In the genomic region with DNA sequence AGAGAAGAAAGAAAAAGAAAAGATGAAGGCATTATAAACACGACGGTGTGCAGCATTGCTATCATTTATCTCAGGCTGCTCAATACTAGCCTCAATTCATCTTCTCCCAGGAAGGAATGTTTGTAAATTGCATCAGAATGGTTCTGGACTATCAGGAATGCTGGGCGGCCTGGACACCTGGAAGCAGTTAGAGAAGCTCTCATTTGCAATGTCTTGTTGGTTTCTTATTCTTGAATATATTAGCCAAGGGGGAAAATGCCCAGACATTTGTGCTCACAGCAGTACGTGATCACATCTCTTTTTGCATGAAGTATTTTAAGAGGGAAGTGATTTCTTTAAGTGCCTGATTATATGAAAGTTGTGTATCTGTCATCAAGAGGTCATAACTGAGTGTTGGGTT, we compare ENCODE assay signal across 18 cellular contexts.
DNase-seq lines count a peak whose midpoint lies in the region; ATAC-seq and TF ChIP-seq lines count a peak whose summit lies in the region.
"Had no signal": no experiment of that assay in that cellular context is flagged by ENCODE, and none has a peak within 500 bp of the region (broad histone marks: within the 10 kb centered on the region; RNA-seq: fewer than 3 reads in every experiment).

No MANE protein-coding gene starts in this region.

- no peak overlapping the region for H3K14ac ChIP-seq in trophoblast cell (ENCODE audit: low read length)

- no peaks in the 10 kb centered on the region for H3K36me3 ChIP-seq in BJ (ENCODE audit: control insufficient read depth, insufficient read depth, low read length)
- H3K36me3 ChIP-seq in trophoblast cell (ENCODE audit: control insufficient read depth in 1 of 2, insufficient read depth in 2 of 2, low read length in 2 of 2): no peaks in the 10 kb centered on the region
- H3K36me3 ChIP-seq in stomach: no peaks in the 10 kb centered on the region

- intact Hi-C loops in stomach (cut with DNase I; ENCODE audit: low total_unique reads): no loop called here

- no peak overlapping the region for H3K4me2 ChIP-seq in trophoblast cell (ENCODE audit: low read length)

- no peaks in the 10 kb centered on the region for H3K4me1 ChIP-seq in trophoblast cell (ENCODE audit: control insufficient read depth in 1 of 2, insufficient read depth in 2 of 2, low read length in 2 of 2)
- peaks cover 3 to 9% (median 7%) of the 10 kb centered on the region in 4 donors for H3K4me1 ChIP-seq in stomach

- no peak overlapping the region for H2BK5ac ChIP-seq in trophoblast cell (ENCODE audit: low read depth, low read length, poor library complexity)

- H2BK120ac ChIP-seq in trophoblast cell (ENCODE audit: insufficient read depth, low read length, poor library complexity): no peak overlapping the region

- no peak overlapping the region for H4K91ac ChIP-seq in trophoblast cell (ENCODE audit: low read depth, low read length)

- H2BK12ac ChIP-seq in trophoblast cell (ENCODE audit: low read length): no peak overlapping the region

- TF ChIP-seq CTCF in BJ (IDR thresholded peaks at IDR 0.05; ENCODE audit: insufficient read depth, low read depth, low read length) (no peak), HFF-Myc (IDR thresholded peaks at IDR 0.05; ENCODE audit: low read depth, low read length, missing control alignments) (no peak), fibroblast of mammary gland (conservative IDR thresholded peaks at IDR 0.05; ENCODE audit: control insufficient read depth, insufficient read depth, low read depth, low read length) (no peak), stomach (IDR thresholded peaks at IDR 0.05) (no peak)

- POLR2A ChIA-PET in BJ (lab: Charles Lee): no interaction called here

- no peak for ATAC-seq in HG02885 (IDR thresholded peaks at IDR 0.05; ENCODE audit: poor library complexity, unreplicated experiment)
- ATAC-seq: GM12878, PC-3 had no signal

- CTCF ChIA-PET in BJ (lab: Yijun Ruan, JAX): no interaction called here

- no peak overlapping the region for H3K23ac ChIP-seq in trophoblast cell (ENCODE audit: low read length)

- DNase-seq in BJ (ENCODE audit: low read depth) (peak; percentile 55), HFF-Myc (ENCODE audit: extremely low read depth, low read depth) (peak; percentile 83), fibroblast of mammary gland (ENCODE audit: low read depth) (peak; percentile 36), trophoblast cell (peak; percentile 39 to 83), stomach (no peak)
- DNase-seq in activated CD8-positive, alpha-beta memory T cell treated with anti-CD3 and anti-CD28 coated beads, Interleukin-2, amount 50 U/mL, for 4 hours: no peak
- DNase-seq: DMS79 treated with DMSO at 0.1 percent for 48 hours, NCI-H1048, NCI-H1436 treated with DMSO at 0.1 percent for 48 hours, NCI-H2029, NCI-H345, NCI-H524 treated with DMSO at 0.1 percent for 48 hours, PC-3, RPMI8226, SHP77 treated with DMSO at 0.1 percent for 48 hours had no signal

- H4K12ac ChIP-seq in trophoblast cell (ENCODE audit: low read depth, low read length): no peak overlapping the region

- no peak overlapping the region for H3K4ac ChIP-seq in trophoblast cell (ENCODE audit: low read depth, low read length)

- TF ChIP-seq EP300 in stomach (IDR thresholded peaks at IDR 0.05): no peak

- H3K27me3 ChIP-seq in BJ (ENCODE audit: control insufficient read depth, insufficient read depth, low read length) (no peaks in the 10 kb centered on the region), trophoblast cell (ENCODE audit: insufficient read depth, low read length) (no peaks in the 10 kb centered on the region), stomach (no peaks in the 10 kb centered on the region)

- H3K27ac ChIP-seq in trophoblast cell (ENCODE audit: low read depth, low read length): no peak overlapping the region
- H3K27ac ChIP-seq in stomach: no peak overlapping the region
- H3K27ac ChIP-seq: HL-60 had no signal

- H3K79me1 ChIP-seq in trophoblast cell (ENCODE audit: low read length): no peaks in the 10 kb centered on the region

- no peak overlapping the region for H2AK5ac ChIP-seq in trophoblast cell (ENCODE audit: low read length)

- no peaks in the 10 kb centered on the region for H3K9me3 ChIP-seq in trophoblast cell (ENCODE audit: insufficient read depth, low read depth, low read length)
- H3K9me3 ChIP-seq in stomach: no peaks in the 10 kb centered on the region

- no CpG with 5 or more reads among the region's 4 CpGs for WGBS in trophoblast cell (ENCODE audit: extremely low coverage, insufficient coverage, insufficient read length)
- 54 to 89% (median 72%) methylated on average over 4 of the region's 4 CpGs for WGBS in stomach, 5 donors

- H3K4me3 ChIP-seq in BJ (ENCODE audit: low read depth, low read length): no peak overlapping the region
- no peak overlapping the region for H3K4me3 ChIP-seq in HFF-Myc (replicated peaks; ENCODE audit: low read depth, low read length)
- H3K4me3 ChIP-seq in fibroblast of mammary gland (ENCODE audit: control insufficient read depth, low read depth, low read length): no peak overlapping the region
- no peak overlapping the region for H3K4me3 ChIP-seq in trophoblast cell (ENCODE audit: low read depth, low read length)
- H3K4me3 ChIP-seq in stomach: no peak overlapping the region
- H3K4me3 ChIP-seq: GM12878 had no signal

- H3K79me2 ChIP-seq in trophoblast cell (ENCODE audit: control insufficient read depth, insufficient read depth, low read length, poor library complexity): no peaks in the 10 kb centered on the region

- no peak overlapping the region for H3K18ac ChIP-seq in trophoblast cell (ENCODE audit: low read length)

- TF ChIP-seq POLR2A in stomach (IDR thresholded peaks at IDR 0.05): no peak

- no peak overlapping the region for H3K9ac ChIP-seq in trophoblast cell (ENCODE audit: low read length)

- H4K8ac ChIP-seq in trophoblast cell (ENCODE audit: low read depth, low read length): no peak overlapping the region

- H2AFZ ChIP-seq in trophoblast cell (ENCODE audit: insufficient read depth, low read length, poor library complexity): no peak overlapping the region

Comparison
In these comparisons a context has a peak if more than half of its experiments do, and no peak if none do; other contexts are left out.
1. DNase-seq: peak in BJ (single experiment), HFF-Myc (single experiment), fibroblast of mammary gland (single experiment) and trophoblast cell (2 of 2); none in stomach (single experiment) and activated CD8-positive, alpha-beta memory T cell treated with anti-CD3 and anti-CD28 coated beads, Interleukin-2, amount 50 U/mL, for 4 hours (single experiment).